ENCODE assay signal across 11 cellular contexts in the genomic region with DNA sequence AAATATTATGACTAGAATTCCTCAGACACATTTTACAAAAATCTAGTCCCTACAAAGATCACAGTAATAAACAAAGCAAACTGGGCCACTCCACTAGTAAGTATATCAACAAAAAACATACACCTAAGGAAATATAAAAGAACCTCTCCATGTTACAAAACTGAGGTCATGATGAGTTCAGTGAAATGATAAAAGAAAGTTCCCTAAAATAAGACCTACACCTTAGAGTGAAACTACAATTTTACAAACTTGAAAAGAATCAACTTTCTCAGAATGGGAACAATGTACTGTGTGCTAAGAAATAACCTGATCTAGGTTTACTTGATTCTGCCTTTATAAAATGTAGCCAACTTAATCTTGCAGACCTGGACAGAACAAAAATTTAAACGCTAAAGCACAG. TPM values are rescaled to one million over a fixed set of nuclear protein-coding genes. Genes with fewer than 3 reads are reported as not detected.
DNase-seq lines count a peak whose midpoint lies in the region; ATAC-seq, FAIRE-seq and TF ChIP-seq lines count a peak whose summit lies in the region.
"Had no signal": no experiment of that assay in that cellular context is flagged by ENCODE, and none has a peak within 500 bp of the region (broad histone marks: within the 10 kb centered on the region; RNA-seq: fewer than 3 reads in every experiment).

No MANE protein-coding gene starts in this region.

- H3K27me3 Mint-ChIP-seq in memory B cell = no peaks in the 10 kb centered on the region

- FAIRE-seq in GM12878 (lab: Jason Lieb, UNC) = no peak

- WGBS in heart left ventricle, 4 donors = 57 to 64% (median 63%) methylated on average over 1 of the region's 1 CpG
- WGBS in GM12878 (ENCODE audit: insufficient coverage, insufficient replicate concordance, low lambda C conversion rate, missing lambda C conversion rate) = 100% methylated on average over 1 of the region's 1 CpG
- WGBS in transverse colon (ENCODE audit: low coverage in 1 of 2), 2 donors = 37 to 44% methylated on average over 1 of the region's 1 CpG

- in situ Hi-C loops in GM12878 (cut with MboI) = no loop called here
- in situ Hi-C loops in transverse colon (cut with MboI; ENCODE audit: low pct_ligation_motif_present in 1 of 4, low pct_unique_long_range_greater_than_20kb in 1 of 4, low sequenced_read_pairs in 3 of 4) = no loop called here

- peak overlapping the region in 8 of 12 donors; percentile 64 to 98 (median 88) for H3K4me3 ChIP-seq in heart left ventricle
- peak overlapping the region; percentile 86 for H3K4me3 ChIP-seq in GM12878
- peak overlapping the region in 3 of 4 donors; percentile 4 to 97 (median 84) for H3K4me3 ChIP-seq in transverse colon

- TF ChIP-seq EP300 in GM12878 (IDR thresholded peaks at IDR 0.05; ENCODE audit: borderline replicate concordance in 1 of 2, control insufficient read depth in 1 of 2, low read depth in 2 of 2, low read length in 2 of 2) = no peak
- TF ChIP-seq EP300 in transverse colon (IDR thresholded peaks at IDR 0.05; ENCODE audit: low read depth) = no peak

- H3K4me1 Mint-ChIP-seq in memory B cell = peaks cover 22% of the 10 kb centered on the region

- TSS peak; percentile 46 for BruUV-seq in GM12878 (replicated peaks; lab: Mats Ljungman, UMichigan)

- CTCF ChIA-PET in GM12878 (lab: Yijun Ruan, JAX) = interaction anchor here (1.2 to 1.5 kb wide), 2 partner anchors 10 to 48 kb away, joined by 4 read pairs; no protein-coding TSS in a partner anchor

- RAD21 ChIA-PET in GM12878 (lab: Charles Lee; ENCODE audit: unreplicated experiment) = interaction anchor here (1.1 to 1.8 kb wide), 3 partner anchors 22 to 114 kb away, joined by 4 to 11 read pairs (median 5); no protein-coding TSS in a partner anchor

- no peak for ATAC-seq in heart left ventricle
- no peak for ATAC-seq in left cardiac atrium
- ATAC-seq in GM12878 = no peak
- no peak for ATAC-seq in memory B cell (ENCODE audit: low read depth)
- no peak for ATAC-seq in GM21367 (IDR thresholded peaks at IDR 0.05; ENCODE audit: unreplicated experiment)
- ATAC-seq in GM21619 (IDR thresholded peaks at IDR 0.05; ENCODE audit: unreplicated experiment) = no peak
- ATAC-seq: HCT116 had no signal

- H3K4me1 ChIP-seq in heart left ventricle = peaks cover 0 to 61% (median 27%) of the 10 kb centered on the region in 12 donors
- peaks cover 6% of the 10 kb centered on the region; the same call in 1 of the 2 replicates for H3K4me1 ChIP-seq in GM12878 (ENCODE audit: control insufficient read depth, insufficient read depth, low read length)
- H3K4me1 ChIP-seq in transverse colon = peaks cover 10 to 35% (median 24%) of the 10 kb centered on the region in 4 donors

- H4K20me1 ChIP-seq in GM12878 (ENCODE audit: control insufficient read depth, insufficient read depth) = no peaks in the 10 kb centered on the region

- H2AFZ ChIP-seq in GM12878 (ENCODE audit: control insufficient read depth, low read depth, low read length) = peak overlapping the region; percentile 31

- H3K9me3 Mint-ChIP-seq in memory B cell = no peaks in the 10 kb centered on the region

- peak overlapping the region in 10 of 12 donors; percentile 8 to 98 (median 61) for H3K27ac ChIP-seq in heart left ventricle
- peak overlapping the region; percentile 66 for H3K27ac ChIP-seq in GM12878 (ENCODE audit: control insufficient read depth, insufficient read depth)
- peak overlapping the region; percentile 91 to 93 (median 92) for H3K27ac ChIP-seq in transverse colon
- H3K27ac ChIP-seq: SK-N-MC had no signal

- intact Hi-C loops in heart left ventricle (cut with DNase I) = no loop called here
- intact Hi-C loops in left cardiac atrium (cut with DNase I) = no loop called here
- intact Hi-C loops in GM12878 (cut with micrococcal nuclease; ENCODE audit: unreplicated experiment) = loop anchor here (2.0 kb wide), 1 partner anchor 42 kb away; no protein-coding TSS in a partner anchor
- intact Hi-C loops in transverse colon (cut with DNase I; ENCODE audit: low total_unique reads) = no loop called here

- TF ChIP-seq POLR2A in heart left ventricle (IDR thresholded peaks at IDR 0.05) = no peak
- no peak for TF ChIP-seq POLR2A in GM12878 (IDR thresholded peaks at IDR 0.05; ENCODE audit: low read depth, low read length)
- no peak for TF ChIP-seq POLR2A in transverse colon (IDR thresholded peaks at IDR 0.05)

- H3K27me3 ChIP-seq in heart left ventricle (no peaks in the 10 kb centered on the region), GM12878 (replicated peaks in 1 of 2; ENCODE audit: control insufficient read depth in 2 of 2, insufficient read depth in 2 of 2, low read length in 1 of 2) (no peaks in the 10 kb centered on the region), transverse colon (no peaks in the 10 kb centered on the region)

- POLR2A ChIA-PET in GM12878 (lab: Charles Lee) = interaction anchor here (1.2 to 1.3 kb wide), 2 partner anchors 8 to 41 kb away, joined by 3 read pairs; no protein-coding TSS in a partner anchor

- peaks cover 6% of the 10 kb centered on the region for H3K36me3 Mint-ChIP-seq in memory B cell

- SMC1A ChIA-PET in GM12878 (lab: Charles Lee; ENCODE audit: uncharacterized antibody, unreplicated experiment) = interaction anchor here (1.0 to 1.7 kb wide), 5 partner anchors 10 to 25 kb away, joined by 3 to 6 read pairs (median 4); no protein-coding TSS in a partner anchor

- no peak for TF ChIP-seq CTCF in heart left ventricle (IDR thresholded peaks at IDR 0.05)
- no peak for TF ChIP-seq CTCF in GM12878 (IDR thresholded peaks at IDR 0.05 in 2 of 3, conservative IDR thresholded peaks at IDR 0.05 in 1 of 3; ENCODE audit: control insufficient read depth in 2 of 3, extremely low read depth in 1 of 3, insufficient read depth in 1 of 3, low read depth in 3 of 3, low read length in 3 of 3)
- no peak for TF ChIP-seq CTCF in transverse colon (IDR thresholded peaks at IDR 0.05)

- peak overlapping the region; percentile 85 for H3K4me2 ChIP-seq in GM12878 (ENCODE audit: control insufficient read depth, insufficient read depth)

- peak overlapping the region; percentile 72 for H3K9ac ChIP-seq in GM12878 (ENCODE audit: control insufficient read depth, insufficient read depth, low read length)

- DNase-seq in heart left ventricle (no peak), left cardiac atrium (no peak), GM12878 (ENCODE audit: low read depth, low spot score) (no peak), memory B cell (ENCODE audit: low spot score in 2 of 2) (no peak), transverse colon (no peak)
- no peak for DNase-seq in stimulated activated CD4-positive, alpha-beta T cell treated with anti-CD3 and anti-CD28 coated beads, Interleukin-1b, Interleukin-23, amount 100 ng/mL, for 48 hours
- DNase-seq: C1 segment of cervical spinal cord had no signal

- no peak overlapping the region for H3K27ac Mint-ChIP-seq in memory B cell

- no peaks in the 10 kb centered on the region for H3K9me3 ChIP-seq in heart left ventricle
- no peaks in the 10 kb centered on the region; the same call in 2 of the 3 replicates for H3K9me3 ChIP-seq in GM12878 (replicated peaks; ENCODE audit: control insufficient read depth, insufficient read depth, low read length)
- no peaks in the 10 kb centered on the region for H3K9me3 ChIP-seq in transverse colon

- H3K36me3 ChIP-seq in heart left ventricle (no peaks in the 10 kb centered on the region), GM12878 (ENCODE audit: control insufficient read depth in 2 of 2, insufficient read depth in 2 of 2, low read length in 1 of 2) (no peaks in the 10 kb centered on the region), transverse colon (no peaks in the 10 kb centered on the region)

- H3K79me2 ChIP-seq in GM12878 (ENCODE audit: control insufficient read depth, insufficient read depth, low read length) = peaks cover 57% of the 10 kb centered on the region

- TF ChIP-seq RAD21 in GM12878 (IDR thresholded peaks at IDR 0.05; ENCODE audit: insufficient read depth, low read depth, low read length) = no peak

- peak overlapping the region; percentile 24 for H3K4me3 Mint-ChIP-seq in memory B cell

TF ChIP-seq in GM12878, 131 proteins besides CTCF, POLR2A, EP300 and RAD21:
- peak; percentile 28; the same call in 1 of the 2 replicates for TF ChIP-seq MEF2A (IDR thresholded peaks at IDR 0.05; ENCODE audit: insufficient read depth, low read depth, low read length)
- TF ChIP-seq RELA (IDR thresholded peaks at IDR 0.05; ENCODE audit: borderline replicate concordance, partially characterized antibody) = no peak
- TF ChIP-seq NFIC (IDR thresholded peaks at IDR 0.05; ENCODE audit: low read depth, low read length) = peak; percentile 57; the same call in 1 of the 2 replicates
- TF ChIP-seq TBL1XR1 (IDR thresholded peaks at IDR 0.05; ENCODE audit: low read depth, low read length) = no peak
- no peak for TF ChIP-seq BMI1 (IDR thresholded peaks at IDR 0.05; ENCODE audit: borderline replicate concordance)
- TF ChIP-seq GABPA (IDR thresholded peaks at IDR 0.05; ENCODE audit: low read depth) = 0 out of 2 replicates have a peak, but pooled peaks have one; percentile 5

RNA-seq across cellular contexts. Expression of gene RALGAPA2, which starts 2.0 kb away (rescaled TPM):
- total RNA-seq in heart left ventricle = 10 to 100 TPM; 13.2 to 33.8 (median 25.4) TPM
- polyA plus RNA-seq in heart left ventricle = 10 to 100 TPM in 1 of 2 donors, 1 to 10 TPM in 1; 5.6 to 19.6 TPM
- 10 to 100 TPM; 29.9 to 35.2 TPM for total RNA-seq in left cardiac atrium
- 91.9 and 98.1 TPM in 2 replicates for total RNA-seq in GM12878 (2013; cell fraction: nucleolus; rRNA removed)
- 22.0 and 23.2 TPM in 2 replicates for total RNA-seq in GM12878 (2014; rRNA removed)
- total RNA-seq in GM12878 (2014; rRNA removed; fragmentation: Illumina TruSeq; extraction: Trizol) = 18.7 and 19.3 TPM in 2 replicates
- total RNA-seq in GM12878 (2021) = 29.4 and 30.7 TPM in 2 replicates
- 8.1 TPM for polyA plus RNA-seq in GM12878 (2011; ENCODE audit: low read depth)
- polyA plus RNA-seq in GM12878 (2011; rRNA removed) = 8.2 and 10.9 TPM in 2 replicates
- polyA plus RNA-seq in GM12878 (2011; cell fraction: cytosol; rRNA removed) = 6.3 and 8.0 TPM in 2 replicates
- polyA plus RNA-seq in GM12878 (2011; cell fraction: nucleus; rRNA removed) = 21.0 and 23.1 TPM in 2 replicates
- polyA plus RNA-seq in GM12878 (2012) = 8.4 and 9.2 TPM in 2 replicates
- polyA plus RNA-seq in GM12878 (2014; fragmentation: Illumina TruSeq; extraction: Trizol) = 23.5 and 24.1 TPM in 2 replicates
- polyA plus RNA-seq in GM12878 (2014; fragmentation: Nextera tagmentation; extraction: Ambion mirVana) = 1 to 10 TPM; 2.9 to 4.0 TPM
- polyA plus RNA-seq in GM12878 (2014; rRNA removed) = 14.4 and 16.3 TPM in 2 replicates
- polyA plus RNA-seq in GM12878 (2016; fragmentation: Nextera tagmentation; extraction: Ambion mirVana) = 10 to 100 TPM; 20.4 to 20.5 TPM
- polyA minus RNA-seq in GM12878 (2011; rRNA and poly(A)+ RNA removed) = 28.7 TPM in 2 replicates
- 7.9 and 9.0 TPM in 2 replicates for polyA minus RNA-seq in GM12878 (2011; cell fraction: cytosol; rRNA and poly(A)+ RNA removed)
- 46.5 and 55.2 TPM in 2 replicates for polyA minus RNA-seq in GM12878 (2011; cell fraction: nucleus; rRNA and poly(A)+ RNA removed)
- total RNA-seq in transverse colon = 10 to 100 TPM; 29.5 to 84.0 (median 66.5) TPM
